Comparison of ENCODE assay signal across 9 cellular contexts in the genomic region with DNA sequence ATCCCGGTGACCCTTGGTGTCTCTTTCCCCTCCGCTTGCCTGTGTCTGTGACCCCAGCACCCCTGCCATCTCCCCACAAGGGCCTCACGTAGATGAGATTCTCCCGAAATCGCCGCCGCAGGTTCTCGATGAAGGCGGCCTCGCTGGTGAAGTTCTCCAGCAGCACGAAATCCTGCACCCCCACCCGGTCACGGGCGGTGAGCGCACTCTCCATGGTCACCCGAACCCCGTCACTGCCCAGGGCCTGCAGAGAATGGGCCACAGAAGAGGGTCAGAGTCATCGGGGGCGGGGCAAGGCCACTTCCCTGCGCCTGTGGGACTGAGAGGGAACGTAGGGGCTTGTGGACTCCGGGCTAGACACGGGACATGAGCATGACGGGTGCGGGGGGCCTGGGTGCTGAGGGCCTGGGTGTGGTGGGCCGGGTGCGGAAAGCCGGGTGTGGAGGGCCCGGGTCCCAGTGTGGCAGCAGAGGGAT. TPM values are rescaled to one million over a fixed set of nuclear protein-coding genes. Genes with fewer than 3 reads are reported as not detected.
A peak's percentile ranks its signal among the peaks of the same experiment; 100 is the strongest.
DNase-seq lines count a peak whose midpoint lies in the region; ATAC-seq and TF ChIP-seq lines count a peak whose summit lies in the region.
"Had no signal": no experiment of that assay in that cellular context is flagged by ENCODE, and none has a peak within 500 bp of the region (broad histone marks: within the 10 kb centered on the region; RNA-seq: fewer than 3 reads in every experiment).

No MANE protein-coding gene starts in this region.

- POLR2A ChIA-PET in AG04450 (lab: Yijun Ruan, JAX) (no interaction called here), IMR-90 (lab: Charles Lee; ENCODE audit: unreplicated experiment) (no interaction called here)

- peaks cover 36% of the 10 kb centered on the region for H4K20me1 ChIP-seq in IMR-90 (ENCODE audit: insufficient read depth, low read length)

- intact Hi-C loops in IMR-90 (cut with micrococcal nuclease) = no loop called here

- peaks cover 40% of the 10 kb centered on the region for H3K36me3 ChIP-seq in IMR-90 (ENCODE audit: control insufficient read depth, insufficient read depth, low read length)

- peaks cover 19% of the 10 kb centered on the region for H3K4me1 ChIP-seq in IMR-90 (ENCODE audit: control insufficient read depth, insufficient read depth, low read length)

- H3K9ac ChIP-seq in IMR-90 (ENCODE audit: low read depth, low read length) = peak overlapping the region; percentile 99; the same call in 1 of the 2 replicates

- no peak overlapping the region for H3K14ac ChIP-seq in IMR-90 (replicated peaks; ENCODE audit: low read depth, low read length)

- H3K9me3 ChIP-seq in AG04450 (ENCODE audit: control insufficient read depth, insufficient read depth, low read length) (peaks cover 11% of the 10 kb centered on the region; the same call in 1 of the 2 replicates), IMR-90 (ENCODE audit: control insufficient read depth, insufficient read depth, low read length) (no peaks in the 10 kb centered on the region)

- H2BK5ac ChIP-seq in IMR-90 (ENCODE audit: low read depth, low read length, poor library complexity, severe bottlenecking) = no peak overlapping the region

- BruUV-seq in IMR-90 (replicated peaks; lab: Mats Ljungman, UMichigan) = no TSS peak

- CTCF ChIA-PET in AG04450 (lab: Charles Lee) (no interaction called here), IMR-90 (lab: Yijun Ruan, JAX) (no interaction called here)

- no peak overlapping the region for H3K23ac ChIP-seq in IMR-90 (ENCODE audit: low read depth, low read length)

- H3K4me1 Mint-ChIP-seq in nephron progenitor cell = peaks cover 45% of the 10 kb centered on the region
- peaks cover 17% of the 10 kb centered on the region for H3K4me1 Mint-ChIP-seq in T-helper 2 cell treated with Interferon-gamma antibody and Interleukin-4, amounts not matched to agents 5 μg/mL and 100 μg/mL, for 36 hours (ENCODE audit: low read depth)

- TF ChIP-seq POLR2A in IMR-90 (IDR thresholded peaks at IDR 0.05; ENCODE audit: low read depth, low read length) = no peak

- H2AFZ ChIP-seq in IMR-90 (replicated peaks; ENCODE audit: low read length, poor library complexity) = peak overlapping the region; percentile 51

- no peak overlapping the region for H3K18ac ChIP-seq in IMR-90 (ENCODE audit: low read depth, low read length)

- DNase-seq in AG04450 (ENCODE audit: low read depth, low spot score) (no peak), IMR-90 (no peak), coronary artery (ENCODE audit: low spot score) (no peak), nephron progenitor cell (no peak)
- no peak for DNase-seq in T-helper 2 cell treated with Interferon-gamma antibody and Interleukin-4, amounts not matched to agents 5 μg/mL and 100 μg/mL, for 36 hours (ENCODE audit: low spot score)
- DNase-seq: amygdala had no signal

- H3K36me3 Mint-ChIP-seq in nephron progenitor cell (ENCODE audit: low read depth) = peaks cover 15% of the 10 kb centered on the region
- H3K36me3 Mint-ChIP-seq in T-helper 2 cell treated with Interferon-gamma antibody and Interleukin-4, amounts not matched to agents 5 μg/mL and 100 μg/mL, for 36 hours (ENCODE audit: low read depth) = peaks cover 13% of the 10 kb centered on the region

- H3K27ac ChIP-seq in AG04450 (ENCODE audit: low read depth, low read length) (no peak overlapping the region), IMR-90 (ENCODE audit: insufficient read depth, low read length) (no peak overlapping the region), coronary artery (peak overlapping the region; percentile 97 to 100)

- peaks cover 23 to 66% of the 10 kb centered on the region in 2 experiments for H3K79me1 ChIP-seq in IMR-90 (ENCODE audit: low read depth in 1 of 2, low read length in 2 of 2)

- no peak overlapping the region for H2BK20ac ChIP-seq in IMR-90 (ENCODE audit: low read depth, low read length)

- TF ChIP-seq CTCF in AG04450 (IDR thresholded peaks at IDR 0.05; ENCODE audit: low read depth, low read length) = no peak
- no peak for TF ChIP-seq CTCF in IMR-90 (conservative IDR thresholded peaks at IDR 0.05; ENCODE audit: low read depth, low read length)
- TF ChIP-seq CTCF in coronary artery (IDR thresholded peaks at IDR 0.05) = no peak
- no peak for TF ChIP-seq CTCF in nephron progenitor cell (IDR thresholded peaks at IDR 0.05)

- H2BK15ac ChIP-seq in IMR-90 (ENCODE audit: low read depth, low read length) = no peak overlapping the region

- peak overlapping the region; percentile 75 for H3K4me3 Mint-ChIP-seq in nephron progenitor cell
- H3K4me3 Mint-ChIP-seq in T-helper 2 cell treated with Interferon-gamma antibody and Interleukin-4, amounts not matched to agents 5 μg/mL and 100 μg/mL, for 36 hours = no peak overlapping the region

- peak overlapping the region; percentile 99; the same call in 1 of the 2 replicates for H2AK5ac ChIP-seq in IMR-90 (ENCODE audit: low read depth, low read length)

- H3K27me3 ChIP-seq in AG04450 (ENCODE audit: control insufficient read depth, insufficient read depth, low read length) (no peaks in the 10 kb centered on the region), IMR-90 (ENCODE audit: control insufficient read depth, insufficient read depth, low read length) (no peaks in the 10 kb centered on the region)

- dilution Hi-C loops in IMR-90 (cut with HindIII; ENCODE audit: low sequenced_read_pairs, unreplicated experiment) = no loop called here

- 99% methylated on average over 19 of the region's 29 CpGs; no CpG with 5 or more reads in 1 of the 2 experiments for WGBS in IMR-90 (ENCODE audit: extremely low coverage in 2 of 2, insufficient read length in 1 of 2), 2 experiments

- H3K9me1 ChIP-seq in IMR-90 (ENCODE audit: insufficient read depth, low read length) = peaks cover 11% of the 10 kb centered on the region

- no peak overlapping the region; a peak in 1 of 4 replicates for H4K8ac ChIP-seq in IMR-90 (ENCODE audit: low read depth in 2 of 2, low read length in 2 of 2)

- H2AK9ac ChIP-seq in IMR-90 (replicated peaks; ENCODE audit: low read depth, low read length, poor library complexity) = peak overlapping the region; percentile 96

- peak overlapping the region; percentile 95 for H3K4ac ChIP-seq in IMR-90 (ENCODE audit: low read depth, low read length)

- no peaks in the 10 kb centered on the region for H3K9me3 Mint-ChIP-seq in nephron progenitor cell
- no peaks in the 10 kb centered on the region for H3K9me3 Mint-ChIP-seq in T-helper 2 cell treated with Interferon-gamma antibody and Interleukin-4, amounts not matched to agents 5 μg/mL and 100 μg/mL, for 36 hours

- H3K4me3 ChIP-seq in AG04450 (ENCODE audit: low read depth, low read length) (peak overlapping the region; percentile 77), IMR-90 (ENCODE audit: insufficient read depth, low read depth, low read length) (no peak overlapping the region), coronary artery (peak overlapping the region; percentile 97)

- ATAC-seq in IMR-90 (ENCODE audit: low read depth) (no peak), HG03097 (IDR thresholded peaks at IDR 0.05; ENCODE audit: low FRiP score, unreplicated experiment) (no peak), HG02642 (IDR thresholded peaks at IDR 0.05; ENCODE audit: poor library complexity, unreplicated experiment) (no peak), GM19455 (IDR thresholded peaks at IDR 0.05; ENCODE audit: unreplicated experiment) (no peak)

- H3K27me3 Mint-ChIP-seq in nephron progenitor cell (ENCODE audit: low read depth, poor library complexity) = peaks cover 15% of the 10 kb centered on the region
- no peaks in the 10 kb centered on the region for H3K27me3 Mint-ChIP-seq in T-helper 2 cell treated with Interferon-gamma antibody and Interleukin-4, amounts not matched to agents 5 μg/mL and 100 μg/mL, for 36 hours (ENCODE audit: low read depth)

- H3K56ac ChIP-seq in IMR-90 (ENCODE audit: extremely low read depth, insufficient read depth, low read length) = no peak overlapping the region

- no peak overlapping the region for H4K5ac ChIP-seq in IMR-90 (ENCODE audit: low read depth, low read length)

- H3K27ac Mint-ChIP-seq in nephron progenitor cell = no peak overlapping the region
- H3K27ac Mint-ChIP-seq in T-helper 2 cell treated with Interferon-gamma antibody and Interleukin-4, amounts not matched to agents 5 μg/mL and 100 μg/mL, for 36 hours = no peak overlapping the region

- in situ Hi-C loops in IMR-90 (cut with MboI; ENCODE audit: low sequenced_read_pairs) = no loop called here

- no peak overlapping the region for H4K91ac ChIP-seq in IMR-90 (ENCODE audit: insufficient read depth, low read depth, low read length)

- H3K4me2 ChIP-seq in IMR-90 (ENCODE audit: low read depth, low read length) = peak overlapping the region; percentile 100; the same call in 1 of the 2 replicates

- no peak overlapping the region for H2BK120ac ChIP-seq in IMR-90 (ENCODE audit: low read depth, low read length)

- TF ChIP-seq RAD21 in IMR-90 (IDR thresholded peaks at IDR 0.05; ENCODE audit: low read length) = no peak

TF ChIP-seq in IMR-90, 13 proteins besides CTCF, POLR2A, EP300 and RAD21 (continues in another document):
- no peak for TF ChIP-seq BHLHE40 (IDR thresholded peaks at IDR 0.05; ENCODE audit: low read depth, low read length)
- no peak for TF ChIP-seq MAFK (IDR thresholded peaks at IDR 0.05; ENCODE audit: low read depth, low read length)

RNA-seq across cellular contexts. Expression of a gene that starts 8.4 kb away (rescaled TPM):
- 147 and 169 TPM in 2 replicates for polyA plus RNA-seq in AG04450 (2011; rRNA removed)
- 452 and 566 TPM in 2 replicates for polyA minus RNA-seq in AG04450 (2011; rRNA and poly(A)+ RNA removed)
- 174 and 196 TPM in 2 replicates for total RNA-seq in IMR-90 (2012; rRNA removed)
- polyA plus RNA-seq in IMR-90 (2012; rRNA removed) = 162 and 188 TPM in 2 replicates
- polyA plus RNA-seq in IMR-90 (2012; cell fraction: cytosol; rRNA removed) = 98.5 and 136 TPM in 2 replicates
- 327 and 394 TPM in 2 replicates for polyA plus RNA-seq in IMR-90 (2012; cell fraction: nucleus; rRNA removed; ENCODE audit: low replicate concordance)

RNA-seq across cellular contexts. Expression of a gene that starts 28.1 kb away (rescaled TPM):
- polyA plus RNA-seq in AG04450 (2011; rRNA removed) (88.1 and 110 TPM in 2 replicates), IMR-90 (2012; rRNA removed) (48.5 and 57.6 TPM in 2 replicates)
- 79.3 and 81.6 TPM in 2 replicates for polyA minus RNA-seq in AG04450 (2011; rRNA and poly(A)+ RNA removed)
- total RNA-seq in IMR-90 (2012; rRNA removed) = 100 and 123 TPM in 2 replicates
- 21.4 and 31.0 TPM in 2 replicates for polyA plus RNA-seq in IMR-90 (2012; cell fraction: cytosol; rRNA removed)
- polyA plus RNA-seq in IMR-90 (2012; cell fraction: nucleus; rRNA removed; ENCODE audit: low replicate concordance) = 8.5 and 27.3 TPM in 2 replicates

RNA-seq across cellular contexts. Expression of a gene that starts 32.3 kb away (rescaled TPM):
- polyA plus RNA-seq in AG04450 (2011; rRNA removed) (23.8 and 25.9 TPM in 2 replicates), IMR-90 (2012; rRNA removed) (14.2 and 14.9 TPM in 2 replicates)
- polyA minus RNA-seq in AG04450 (2011; rRNA and poly(A)+ RNA removed) = 26.9 and 37.9 TPM in 2 replicates
- total RNA-seq in IMR-90 (2012; rRNA removed) = 16.4 and 17.4 TPM in 2 replicates
- 12.5 and 16.8 TPM in 2 replicates for polyA plus RNA-seq in IMR-90 (2012; cell fraction: cytosol; rRNA removed)
- polyA plus RNA-seq in IMR-90 (2012; cell fraction: nucleus; rRNA removed; ENCODE audit: low replicate concordance) = 43.0 and 43.3 TPM in 2 replicates

Comparison
In these comparisons a context has a peak if more than half of its experiments do, and no peak if none do; other contexts are left out.
1. H3K27ac ChIP-seq: peak in coronary artery (2 of 2); none in AG04450 (single experiment) and IMR-90 (single experiment).